ENCODE assay signal across 12 cellular contexts in the genomic region with DNA sequence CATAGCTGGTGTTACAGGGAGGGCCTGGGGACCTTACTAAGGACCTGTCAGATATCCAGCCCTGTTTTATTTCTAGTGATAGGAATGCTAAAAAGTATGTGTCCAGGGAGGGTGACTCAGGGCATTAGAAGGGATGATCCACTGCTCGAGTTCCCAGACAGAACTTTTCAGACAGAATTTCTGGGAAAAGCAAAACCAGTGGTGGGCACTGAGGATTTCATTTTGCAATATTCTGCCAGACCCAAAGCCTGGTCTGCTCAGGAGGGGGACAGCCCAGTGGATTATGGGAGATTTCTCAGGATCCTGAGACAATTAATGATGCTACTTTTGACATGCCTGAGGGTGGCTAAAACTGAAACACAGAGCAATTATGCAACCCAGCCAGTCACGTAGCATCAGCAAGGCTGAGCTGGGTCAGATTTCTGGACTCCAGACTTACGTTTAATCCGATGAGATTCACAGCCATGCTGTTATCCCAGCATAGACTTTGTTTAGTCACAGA. TPM values are rescaled to one million over a fixed set of nuclear protein-coding genes. Genes with fewer than 3 reads are reported as not detected.
DNase-seq lines count a peak whose midpoint lies in the region; ATAC-seq, FAIRE-seq and TF ChIP-seq lines count a peak whose summit lies in the region.
"Had no signal": no experiment of that assay in that cellular context is flagged by ENCODE, and none has a peak within 500 bp of the region (broad histone marks: within the 10 kb centered on the region; RNA-seq: fewer than 3 reads in every experiment).

No MANE protein-coding gene starts in this region.

- H3K27ac Mint-ChIP-seq in brain, result peak overlapping the region in 3 of 5 experiments; percentile 37 to 64 (median 57)
- H3K27ac Mint-ChIP-seq: T-cell had no signal

- no peaks in the 10 kb centered on the region for H3K36me3 ChIP-seq in suprapubic skin

- H3K27ac ChIP-seq in suprapubic skin, result peak overlapping the region; percentile 19
- H3K27ac ChIP-seq: HL-60 had no signal

- H3K9me3 Mint-ChIP-seq in brain, result peaks cover 0 to 2% (median 0%) of the 10 kb centered on the region in 5 experiments

- H3K4me3 ChIP-seq in suprapubic skin, result no peak overlapping the region

- TF ChIP-seq CTCF in brain (conservative IDR thresholded peaks at IDR 0.05), result no peak
- TF ChIP-seq CTCF in suprapubic skin (IDR thresholded peaks at IDR 0.05), result no peak
- TF ChIP-seq CTCF in GM13976 (IDR thresholded peaks at IDR 0.05; ENCODE audit: borderline replicate concordance, control extremely low read depth, extremely low read depth, insufficient read depth, missing control alignments), result no peak

- peaks cover 17% of the 10 kb centered on the region for H3K4me1 ChIP-seq in suprapubic skin

- in situ Hi-C loops in GM13976 (cut with MboI; ENCODE audit: low sequenced_read_pairs, unreplicated experiment), result no loop called here

- no peaks in the 10 kb centered on the region for H3K36me3 Mint-ChIP-seq in brain
- H3K36me3 Mint-ChIP-seq: T-cell had no signal

- peak overlapping the region in 1 of 5 experiments; percentile 62 for H3K4me3 Mint-ChIP-seq in brain
- H3K4me3 Mint-ChIP-seq: T-cell had no signal

- peaks cover 4% of the 10 kb centered on the region for H3K27me3 Mint-ChIP-seq in brain

- H3K27me3 ChIP-seq in suprapubic skin, result no peaks in the 10 kb centered on the region

- no peak for FAIRE-seq in HTR-8/SVneo (lab: Jason Lieb, UNC)
- FAIRE-seq: islet of Langerhans had no signal

- ATAC-seq in HG03280 (IDR thresholded peaks at IDR 0.05; ENCODE audit: unreplicated experiment), result no peak
- ATAC-seq: T-cell had no signal

- no peak for TF ChIP-seq EP300 in suprapubic skin (IDR thresholded peaks at IDR 0.05)

- 43% methylated on average over 4 of the region's 4 CpGs for WGBS in suprapubic skin

- peaks cover 47% of the 10 kb centered on the region for H3K4me1 Mint-ChIP-seq in brain

- DNase-seq in HTR-8/SVneo (ENCODE audit: insufficient read length, low spot score), result peak; percentile 51
- DNase-seq in iris pigment epithelial cell (ENCODE audit: low read depth), result peak; percentile 96
- DNase-seq in suprapubic skin (ENCODE audit: low spot score in 2 of 2), result no peak
- DNase-seq in NCI-H2171 (lab: John Stamatoyannopoulos, UW), result no peak
- no peak for DNase-seq in activated CD4-positive, CD25-positive, alpha-beta regulatory T cell (lab: John Stamatoyannopoulos, UW)
- DNase-seq in GM13976 (ENCODE audit: low spot score), result no peak
- DNase-seq: dermis blood vessel endothelial cell, T-cell had no signal

- H3K9me3 ChIP-seq in suprapubic skin, result no peaks in the 10 kb centered on the region

- no peak for TF ChIP-seq POLR2A in suprapubic skin (IDR thresholded peaks at IDR 0.05)

RNA-seq across cellular contexts. Expression of a gene that starts 4.7 kb away (rescaled TPM):
- polyA plus RNA-seq in brain (ENCODE audit: insufficient read depth, low read depth, low replicate concordance), result 3.6 TPM
- 1 to 10 TPM in 3 of 4 donors, under 1 TPM in 1; 0.64 to 2.4 (median 2.1) TPM for total RNA-seq in suprapubic skin
- total RNA-seq: T-cell had no signal

Comparison
In these comparisons a context has a peak if more than half of its experiments do, and no peak if none do; other contexts are left out.
1. DNase-seq: peak in HTR-8/SVneo (single experiment) and iris pigment epithelial cell (single experiment); none in suprapubic skin (0 of 2), NCI-H2171 (single experiment), activated CD4-positive, CD25-positive, alpha-beta regulatory T cell (0 of 4) and GM13976 (single experiment).